Comparison of ENCODE assay signal across 9 cellular contexts in the genomic region with DNA sequence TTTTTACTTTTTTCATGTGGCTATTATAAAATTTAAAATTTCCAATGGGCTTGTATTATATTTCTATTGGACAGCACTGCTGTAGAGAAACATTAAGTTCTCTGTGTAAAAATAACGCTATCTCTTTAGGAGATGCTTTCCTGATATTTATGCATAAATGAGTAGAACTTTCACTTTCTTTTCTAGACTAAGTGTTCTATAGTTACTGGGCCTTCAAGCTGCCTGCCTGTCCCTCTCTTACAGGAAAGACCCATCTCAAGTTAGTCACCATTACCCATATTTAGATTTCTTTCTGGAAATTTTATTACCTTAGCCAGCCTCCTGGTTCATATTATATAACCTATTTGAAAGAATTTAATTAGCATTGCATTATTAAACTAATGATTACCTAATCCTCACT. TPM values are rescaled to one million over a fixed set of nuclear protein-coding genes. Genes with fewer than 3 reads are reported as not detected.
DNase-seq lines count a peak whose midpoint lies in the region; ATAC-seq and TF ChIP-seq lines count a peak whose summit lies in the region.
"Had no signal": no experiment of that assay in that cellular context is flagged by ENCODE, and none has a peak within 500 bp of the region (broad histone marks: within the 10 kb centered on the region; RNA-seq: fewer than 3 reads in every experiment).

No MANE protein-coding gene starts in this region.

- peak overlapping the region; percentile 74 to 88 (median 80) for H3K4me3 Mint-ChIP-seq in IgD-negative memory B cell
- H3K4me3 Mint-ChIP-seq: nephron progenitor cell had no signal

- no peaks in the 10 kb centered on the region for H3K9me2 ChIP-seq in GM23248 (ENCODE audit: insufficient read depth)

- H3K27me3 Mint-ChIP-seq in IgD-negative memory B cell: no peaks in the 10 kb centered on the region

- H3K4me1 Mint-ChIP-seq in IgD-negative memory B cell: peaks cover 53 to 66% (median 56%) of the 10 kb centered on the region in 3 donors
- H3K4me1 Mint-ChIP-seq: nephron progenitor cell had no signal

- H3K27me3 ChIP-seq in GM23248 (replicated peaks; ENCODE audit: insufficient read depth): no peaks in the 10 kb centered on the region

- no peak overlapping the region for H3K27ac ChIP-seq in GM23248

- in situ Hi-C loops in GM23248 (cut with MboI): no loop called here

- H4K20me1 ChIP-seq in GM23248 (ENCODE audit: insufficient read depth): no peaks in the 10 kb centered on the region

- WGBS in GM23248 (ENCODE audit: low coverage in 1 of 2, low lambda C conversion rate in 2 of 2, missing lambda C conversion rate in 2 of 2), 2 experiments: 96 to 97% methylated on average over 1 of the region's 1 CpG

- TF ChIP-seq POLR2A in erythroblast (IDR thresholded peaks at IDR 0.05; ENCODE audit: low read length): no peak

- no peaks in the 10 kb centered on the region for H3K36me3 ChIP-seq in GM23248 (ENCODE audit: low read depth)

- 0 out of 2 replicates have a peak, but pooled peaks cover 3% of the 10 kb centered on the region for H3K79me2 ChIP-seq in GM23248 (ENCODE audit: insufficient read depth)

- H3K27ac Mint-ChIP-seq in IgD-negative memory B cell: peak overlapping the region; percentile 12 to 87 (median 68)
- H3K27ac Mint-ChIP-seq: nephron progenitor cell had no signal

- H3K9ac ChIP-seq in GM23248: no peak overlapping the region

- H3K9me3 Mint-ChIP-seq in IgD-negative memory B cell: no peaks in the 10 kb centered on the region
- H3K9me3 Mint-ChIP-seq: nephron progenitor cell had no signal

- H3K4me3 ChIP-seq in GM23248: no peak overlapping the region

- peaks cover 37% of the 10 kb centered on the region for H3K4me1 ChIP-seq in GM23248 (ENCODE audit: insufficient read depth)

- peak; percentile 27 for ATAC-seq in GM21390 (IDR thresholded peaks at IDR 0.05; ENCODE audit: unreplicated experiment)

- intact Hi-C loops in posterior vena cava (cut with DNase I): no loop called here

- H2AFZ ChIP-seq in GM23248: no peak overlapping the region

- no peak overlapping the region for H3K4me2 ChIP-seq in GM23248 (ENCODE audit: unreplicated experiment)

- DNase-seq in ELR (ENCODE audit: low read depth) (peak; percentile 17), erythroblast (lab: John Stamatoyannopoulos, UW) (peak; percentile 52 to 66), posterior vena cava (ENCODE audit: low spot score) (no peak), GM23248 (no peak), islet precursor cell (no peak)
- DNase-seq in activated CD8-positive, alpha-beta memory T cell treated with anti-CD3 and anti-CD28 coated beads, Interleukin-2, amount 50 U/mL, for 48 hours: no peak
- DNase-seq: nephron progenitor cell had no signal

- no peaks in the 10 kb centered on the region for H3K36me3 Mint-ChIP-seq in IgD-negative memory B cell

- H3K9me3 ChIP-seq in GM23248 (ENCODE audit: low read depth): no peaks in the 10 kb centered on the region

- H3F3A ChIP-seq in GM23248 (ENCODE audit: insufficient read depth): peaks cover 42% of the 10 kb centered on the region

RNA-seq across cellular contexts. Expression of a gene that starts 4.8 kb away (rescaled TPM):
- polyA plus RNA-seq in IgD-negative memory B cell (129 TPM), GM23248 (2016; fragmentation: Nextera tagmentation; extraction: Ambion mirVana) (25.9 and 26.3 TPM in 2 replicates)
- 10 to 100 TPM; 10.5 to 12.4 TPM for total RNA-seq in posterior vena cava
- total RNA-seq in GM23248 (2014; rRNA removed; shearing (Covaris generic)): 33.3 and 40.0 TPM in 2 replicates

Comparison
In these comparisons a context has a peak if more than half of its experiments do, and no peak if none do; other contexts are left out.
1. DNase-seq: peak in ELR (single experiment) and erythroblast (2 of 2); none in posterior vena cava (single experiment), GM23248 (single experiment), islet precursor cell (single experiment) and activated CD8-positive, alpha-beta memory T cell treated with anti-CD3 and anti-CD28 coated beads, Interleukin-2, amount 50 U/mL, for 48 hours (single experiment).